Comparison of ENCODE assay signal across 22 cellular contexts in genomic region chr14:99318959-99319295, GRCh38. TPM values are rescaled to one million over a fixed set of nuclear protein-coding genes. Genes with fewer than 3 reads are reported as not detected.
DNase-seq lines count a peak whose midpoint lies in the region; ATAC-seq, FAIRE-seq and TF ChIP-seq lines count a peak whose summit lies in the region.
"Had no signal": no experiment of that assay in that cellular context is flagged by ENCODE, and none has a peak within 500 bp of the region (broad histone marks: within the 10 kb centered on the region; RNA-seq: fewer than 3 reads in every experiment).

No MANE protein-coding gene starts in this region.

- FAIRE-seq in kidney (lab: Jason Lieb, UNC): no peak
- FAIRE-seq: D721Med had no signal

- peak overlapping the region; percentile 34 for H3K27ac Mint-ChIP-seq in activated naive CD8-positive, alpha-beta T cell treated with anti-CD3 and anti-CD28 coated beads, Interleukin-2, amount 10 ng/mL, durations not matched to agents 7 days and 5 days
- H3K27ac Mint-ChIP-seq in activated naive CD8-positive, alpha-beta T cell treated with anti-CD3 and anti-CD28 coated beads for 36 hours: no peak overlapping the region
- peak overlapping the region; percentile 23; the same call in 1 of the 2 replicates for H3K27ac Mint-ChIP-seq in WTC11
- no peak overlapping the region for H3K27ac Mint-ChIP-seq in activated naive CD4-positive, alpha-beta T cell treated with anti-CD3 and anti-CD28 coated beads, Interleukin-2, amount 10 ng/mL, durations not matched to agents 7 days and 5 days

- peak overlapping the region; percentile 45 for H2AFZ ChIP-seq in neuronal stem cell (ENCODE audit: low read length)

- H3K4me1 ChIP-seq in neuronal stem cell (ENCODE audit: control insufficient read depth in 2 of 2, insufficient read depth in 1 of 2, low read depth in 1 of 2, low read length in 2 of 2) (peaks cover 5 to 10% of the 10 kb centered on the region in 2 donors), kidney (ENCODE audit: control insufficient read depth in 1 of 2, insufficient read depth in 1 of 2, low read depth in 1 of 2, low read length in 2 of 2) (peaks cover 3 to 13% of the 10 kb centered on the region in 2 donors)

- no peaks in the 10 kb centered on the region for H3K36me3 Mint-ChIP-seq in activated naive CD8-positive, alpha-beta T cell treated with anti-CD3 and anti-CD28 coated beads, Interleukin-2, amount 10 ng/mL, durations not matched to agents 7 days and 5 days
- no peaks in the 10 kb centered on the region for H3K36me3 Mint-ChIP-seq in activated naive CD8-positive, alpha-beta T cell treated with anti-CD3 and anti-CD28 coated beads for 36 hours
- H3K36me3 Mint-ChIP-seq in WTC11: no peaks in the 10 kb centered on the region
- H3K36me3 Mint-ChIP-seq in activated naive CD4-positive, alpha-beta T cell treated with anti-CD3 and anti-CD28 coated beads, Interleukin-2, amount 10 ng/mL, durations not matched to agents 7 days and 5 days: no peaks in the 10 kb centered on the region

- TF ChIP-seq CTCF in WTC11 (IDR thresholded peaks at IDR 0.05) (no peak), kidney (IDR thresholded peaks at IDR 0.05; ENCODE audit: borderline replicate concordance, extremely low read depth, insufficient read depth) (no peak)

- no peaks in the 10 kb centered on the region for H3K36me3 ChIP-seq in neuronal stem cell (replicated peaks in 1 of 2; ENCODE audit: control insufficient read depth in 2 of 2, insufficient read depth in 2 of 2, low read length in 2 of 2)
- no peaks in the 10 kb centered on the region for H3K36me3 ChIP-seq in kidney (ENCODE audit: control insufficient read depth in 1 of 2, insufficient read depth in 2 of 2, low read length in 2 of 2)

- H3K4me2 ChIP-seq in neuronal stem cell (ENCODE audit: insufficient read depth, low read length, poor library complexity, severe bottlenecking): no peak overlapping the region

- no peaks in the 10 kb centered on the region for H3K9me3 Mint-ChIP-seq in activated naive CD8-positive, alpha-beta T cell treated with anti-CD3 and anti-CD28 coated beads, Interleukin-2, amount 10 ng/mL, durations not matched to agents 7 days and 5 days
- H3K9me3 Mint-ChIP-seq in activated naive CD8-positive, alpha-beta T cell treated with anti-CD3 and anti-CD28 coated beads for 36 hours: no peaks in the 10 kb centered on the region
- H3K9me3 Mint-ChIP-seq in WTC11: no peaks in the 10 kb centered on the region
- no peaks in the 10 kb centered on the region for H3K9me3 Mint-ChIP-seq in activated naive CD4-positive, alpha-beta T cell treated with anti-CD3 and anti-CD28 coated beads, Interleukin-2, amount 10 ng/mL, durations not matched to agents 7 days and 5 days

- H2BK120ac ChIP-seq in neuronal stem cell (ENCODE audit: low read depth, low read length): no peak overlapping the region

- peaks cover 4% of the 10 kb centered on the region for H3K4me1 Mint-ChIP-seq in activated naive CD8-positive, alpha-beta T cell treated with anti-CD3 and anti-CD28 coated beads, Interleukin-2, amount 10 ng/mL, durations not matched to agents 7 days and 5 days
- H3K4me1 Mint-ChIP-seq in activated naive CD8-positive, alpha-beta T cell treated with anti-CD3 and anti-CD28 coated beads for 36 hours: peaks cover 5% of the 10 kb centered on the region
- peaks cover 27% of the 10 kb centered on the region for H3K4me1 Mint-ChIP-seq in WTC11
- no peaks in the 10 kb centered on the region for H3K4me1 Mint-ChIP-seq in activated naive CD4-positive, alpha-beta T cell treated with anti-CD3 and anti-CD28 coated beads, Interleukin-2, amount 10 ng/mL, durations not matched to agents 7 days and 5 days

- CTCF ChIA-PET in WTC11 (lab: Charles Lee): interaction anchor here (1.0 to 2.2 kb wide), 7 partner anchors 12 to 197 kb away, joined by 5 to 85 read pairs (median 6); no protein-coding TSS in a partner anchor
- CTCF ChIA-PET in activated naive CD4-positive, alpha-beta T cell treated with anti-CD3 and anti-CD28 coated beads, Interleukin-2, amount 10 ng/mL, durations not matched to agents 7 days and 5 days (lab: Charles Lee): interaction anchor here (1.1 to 2.2 kb wide), 2 partner anchors 42 to 97 kb away, joined by 3 to 28 read pairs; no protein-coding TSS in a partner anchor

- no peak overlapping the region for H3K4me3 Mint-ChIP-seq in activated naive CD8-positive, alpha-beta T cell treated with anti-CD3 and anti-CD28 coated beads, Interleukin-2, amount 10 ng/mL, durations not matched to agents 7 days and 5 days
- no peak overlapping the region for H3K4me3 Mint-ChIP-seq in activated naive CD8-positive, alpha-beta T cell treated with anti-CD3 and anti-CD28 coated beads for 36 hours
- no peak overlapping the region for H3K4me3 Mint-ChIP-seq in WTC11
- no peak overlapping the region for H3K4me3 Mint-ChIP-seq in activated naive CD4-positive, alpha-beta T cell treated with anti-CD3 and anti-CD28 coated beads, Interleukin-2, amount 10 ng/mL, durations not matched to agents 7 days and 5 days

- no peak overlapping the region for H3K23ac ChIP-seq in neuronal stem cell (ENCODE audit: low read depth, low read length, poor library complexity)

- no peak overlapping the region for H2BK15ac ChIP-seq in neuronal stem cell (ENCODE audit: low read length)

- H3K4me3 ChIP-seq in neuronal stem cell (ENCODE audit: low read length in 2 of 2) (peak overlapping the region in 1 of 2 donors; percentile 14), kidney (ENCODE audit: low read length in 2 of 2) (no peak overlapping the region)

- no peak overlapping the region for H2BK5ac ChIP-seq in neuronal stem cell (ENCODE audit: low read length)

- no peak for DNase-seq in activated naive CD8-positive, alpha-beta T cell treated with anti-CD3 and anti-CD28 coated beads, Interleukin-2, amount 10 ng/mL, durations not matched to agents 7 days and 5 days
- DNase-seq in activated naive CD8-positive, alpha-beta T cell treated with anti-CD3 and anti-CD28 coated beads for 36 hours: no peak
- DNase-seq in WTC11 (ENCODE audit: low spot score): no peak
- no peak for DNase-seq in neuronal stem cell (ENCODE audit: low spot score)
- no peak for DNase-seq in activated naive CD4-positive, alpha-beta T cell treated with anti-CD3 and anti-CD28 coated beads, Interleukin-2, amount 10 ng/mL, durations not matched to agents 7 days and 5 days
- no peak for DNase-seq in kidney
- DNase-seq: 8988T, GOT3, HCEC 1CT, NCI-H1048, NCI-H1417, NCI-H1694, NCI-H2029 treated with DMSO at 0.1 percent for 48 hours, NCI-H2227 treated with DMSO at 0.1 percent for 48 hours, NCI-H526 treated with DMSO at 0.1 percent for 48 hours, SHP77 had no signal

- intact Hi-C loops in kidney (cut with DNase I): no loop called here

- H2BK12ac ChIP-seq in neuronal stem cell (ENCODE audit: low read length): no peak overlapping the region

- H4K91ac ChIP-seq in neuronal stem cell (ENCODE audit: low read depth, low read length, poor library complexity): no peak overlapping the region

- H3K27me3 Mint-ChIP-seq in activated naive CD8-positive, alpha-beta T cell treated with anti-CD3 and anti-CD28 coated beads, Interleukin-2, amount 10 ng/mL, durations not matched to agents 7 days and 5 days: peaks cover 4% of the 10 kb centered on the region
- H3K27me3 Mint-ChIP-seq in activated naive CD8-positive, alpha-beta T cell treated with anti-CD3 and anti-CD28 coated beads for 36 hours: no peaks in the 10 kb centered on the region
- no peaks in the 10 kb centered on the region for H3K27me3 Mint-ChIP-seq in WTC11 (ENCODE audit: low read depth)
- peaks cover 7% of the 10 kb centered on the region for H3K27me3 Mint-ChIP-seq in activated naive CD4-positive, alpha-beta T cell treated with anti-CD3 and anti-CD28 coated beads, Interleukin-2, amount 10 ng/mL, durations not matched to agents 7 days and 5 days

- no CpG with 5 or more reads among the region's 6 CpGs for WGBS in neuronal stem cell (ENCODE audit: extremely low coverage in 2 of 2, insufficient read length in 2 of 2, insufficient replicate concordance in 1 of 2), 2 donors

- no peak overlapping the region for H3K14ac ChIP-seq in neuronal stem cell (ENCODE audit: low read length)

- H4K8ac ChIP-seq in neuronal stem cell (ENCODE audit: low read depth, low read length): no peak overlapping the region

- no peak overlapping the region for H3K27ac ChIP-seq in neuronal stem cell (replicated peaks; ENCODE audit: low read length)
- no peak overlapping the region for H3K27ac ChIP-seq in kidney (ENCODE audit: low read depth in 2 of 2, low read length in 2 of 2)
- H3K27ac ChIP-seq: HL-60, RWPE1 had no signal

- no peaks in the 10 kb centered on the region for H3K9me3 ChIP-seq in neuronal stem cell (replicated peaks in 1 of 2; ENCODE audit: control insufficient read depth in 2 of 2, insufficient read depth in 1 of 2, low read depth in 1 of 2, low read length in 2 of 2)
- no peaks in the 10 kb centered on the region for H3K9me3 ChIP-seq in kidney (ENCODE audit: control insufficient read depth in 1 of 2, low read length in 2 of 2)

- no peaks in the 10 kb centered on the region for H3K79me1 ChIP-seq in neuronal stem cell (ENCODE audit: low read depth, low read length)

- H2AK5ac ChIP-seq in neuronal stem cell (ENCODE audit: low read depth, low read length): no peak overlapping the region

- peak overlapping the region; percentile 12 for H3K18ac ChIP-seq in neuronal stem cell (ENCODE audit: low read length)

- peaks cover 0 to 5% (median 0%) of the 10 kb centered on the region in 3 experiments for H3K27me3 ChIP-seq in neuronal stem cell (ENCODE audit: control insufficient read depth in 3 of 3, insufficient read depth in 3 of 3, low read depth in 1 of 3, low read length in 3 of 3)

- H3K4ac ChIP-seq in neuronal stem cell (ENCODE audit: low read length): no peak overlapping the region

- ATAC-seq in activated naive CD8-positive, alpha-beta T cell treated with anti-CD3 and anti-CD28 coated beads, Interleukin-2, amount 10 ng/mL, durations not matched to agents 7 days and 5 days (ENCODE audit: low read depth): no peak
- ATAC-seq in WTC11 (no peak), GM18511 (IDR thresholded peaks at IDR 0.05; ENCODE audit: unreplicated experiment) (no peak)

- H3K9ac ChIP-seq in neuronal stem cell (ENCODE audit: low read depth, low read length, poor library complexity) (no peak overlapping the region), kidney (ENCODE audit: low read length in 2 of 2) (no peak overlapping the region)

- POLR2A ChIA-PET in activated naive CD8-positive, alpha-beta T cell treated with anti-CD3 and anti-CD28 coated beads, Interleukin-2, amount 10 ng/mL, durations not matched to agents 7 days and 5 days (lab: Charles Lee): no interaction called here
- POLR2A ChIA-PET in WTC11 (lab: Charles Lee): no interaction called here

RNA-seq across cellular contexts. Expression of gene BCL11B, which starts 46.9 kb away (rescaled TPM):
- 100 to 1,000 TPM in 1 of 2 experiments, 10 to 100 TPM in 1; 99.5 to 104 TPM for total RNA-seq in activated naive CD8-positive, alpha-beta T cell treated with anti-CD3 and anti-CD28 coated beads, Interleukin-2, amount 10 ng/mL, durations not matched to agents 7 days and 5 days
- total RNA-seq in activated naive CD8-positive, alpha-beta T cell treated with anti-CD3 and anti-CD28 coated beads for 36 hours: 10 to 100 TPM; 38.9 to 40.3 TPM
- 6.7 to 9.1 TPM (median 7.2 TPM) in 3 replicates for total RNA-seq in WTC11 (2021)
- 0.77 TPM for polyA plus RNA-seq in neuronal stem cell (2013, experiment 1 of 2)
- polyA plus RNA-seq in neuronal stem cell (2013, experiment 2 of 2): 0.90 TPM
- total RNA-seq in kidney: 3.3 TPM
- polyA plus RNA-seq in kidney (ENCODE audit: insufficient read depth, low read depth, low replicate concordance): 0.13 TPM
- total RNA-seq: NCI-H460 had no signal
- polyA plus RNA-seq: BJ had no signal

Comparison
In these comparisons a context has a peak if more than half of its experiments do, and no peak if none do; other contexts are left out.
1. H3K27ac Mint-ChIP-seq: peak in activated naive CD8-positive, alpha-beta T cell treated with anti-CD3 and anti-CD28 coated beads, Interleukin-2, amount 10 ng/mL, durations not matched to agents 7 days and 5 days (single experiment) and WTC11 (single experiment); none in activated naive CD8-positive, alpha-beta T cell treated with anti-CD3 and anti-CD28 coated beads for 36 hours (single experiment) and activated naive CD4-positive, alpha-beta T cell treated with anti-CD3 and anti-CD28 coated beads, Interleukin-2, amount 10 ng/mL, durations not matched to agents 7 days and 5 days (single experiment).